Comparison of ENCODE assay signal across 4 cellular contexts in genomic region chrX:156024949-156025492, GRCh38. TPM values are rescaled to one million over a fixed set of nuclear protein-coding genes. Genes with fewer than 3 reads are reported as not detected.
"Had no signal": no experiment of that assay in that cellular context is flagged by ENCODE, and none has a peak within 500 bp of the region (broad histone marks: within the 10 kb centered on the region; RNA-seq: fewer than 3 reads in every experiment).

No MANE protein-coding gene starts in this region.

RNA-seq across cellular contexts. Expression of gene IL9R, which starts 27.5 kb away (rescaled TPM):
- total RNA-seq: ascending aorta, bronchial epithelial cell, cardiac muscle cell, chondrocyte had no signal
- polyA plus RNA-seq: cardiac muscle cell had no signal
